Comparison of ENCODE assay signal across 1 cellular context in genomic region chr14:24885410-24885913, GRCh38.
TF ChIP-seq lines count a peak whose summit lies in the region.

No MANE protein-coding gene starts in this region.

TF ChIP-seq in HepG2, 621 proteins besides CTCF, POLR2A, EP300 and RAD21 (continued from another document and continues in another):
- TF ChIP-seq, protein P1, sequence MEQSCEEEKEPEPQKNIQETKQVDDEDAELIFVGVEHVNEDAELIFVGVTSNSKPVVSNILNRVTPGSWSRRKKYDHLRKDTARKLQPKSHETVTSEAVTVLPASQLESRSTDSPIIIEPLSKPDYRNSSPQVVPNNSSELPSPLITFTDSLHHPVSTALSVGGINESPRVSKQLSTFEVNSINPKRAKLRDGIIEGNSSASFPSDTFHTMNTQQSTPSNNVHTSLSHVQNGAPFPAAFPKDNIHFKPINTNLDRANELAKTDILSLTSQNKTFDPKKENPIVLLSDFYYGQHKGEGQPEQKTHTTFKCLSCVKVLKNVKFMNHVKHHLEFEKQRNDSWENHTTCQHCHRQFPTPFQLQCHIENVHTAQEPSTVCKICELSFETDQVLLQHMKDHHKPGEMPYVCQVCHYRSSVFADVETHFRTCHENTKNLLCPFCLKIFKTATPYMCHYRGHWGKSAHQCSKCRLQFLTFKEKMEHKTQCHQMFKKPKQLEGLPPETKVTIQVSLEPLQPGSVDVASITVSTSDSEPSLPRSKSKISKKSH (CRISPR knock-in tag; IDR thresholded peaks at IDR 0.05; ENCODE audit: borderline replicate concordance): no peak
- TF ChIP-seq ZBTB44 (CRISPR knock-in tag; IDR thresholded peaks at IDR 0.05) (no peak), ZFP91 (CRISPR knock-in tag; IDR thresholded peaks at IDR 0.05; ENCODE audit: borderline replicate concordance) (no peak), ZNF883 (CRISPR knock-in tag; IDR thresholded peaks at IDR 0.05; ENCODE audit: not compliant biosample characterization) (no peak), ZSCAN5A (CRISPR knock-in tag; IDR thresholded peaks at IDR 0.05; ENCODE audit: borderline replicate concordance) (no peak), HDAC1 (CRISPR knock-in tag; IDR thresholded peaks at IDR 0.05) (no peak), NR1H2 (CRISPR knock-in tag; IDR thresholded peaks at IDR 0.05; ENCODE audit: borderline replicate concordance, low read depth) (no peak), ERF (CRISPR knock-in tag; IDR thresholded peaks at IDR 0.05) (no peak), ZBTB8A (CRISPR knock-in tag; IDR thresholded peaks at IDR 0.05; ENCODE audit: borderline replicate concordance, low read depth) (no peak), PLRG1 (conservative IDR thresholded peaks at IDR 0.05) (no peak), FOSL2 (CRISPR knock-in tag; IDR thresholded peaks at IDR 0.05) (peak; percentile 54), ZNF230 (CRISPR knock-in tag; IDR thresholded peaks at IDR 0.05) (no peak), MATR3 (CRISPR knock-in tag; IDR thresholded peaks at IDR 0.05) (no peak), MTF2 (CRISPR knock-in tag; IDR thresholded peaks at IDR 0.05; ENCODE audit: borderline replicate concordance) (no peak), ZNF3 (CRISPR knock-in tag; IDR thresholded peaks at IDR 0.05) (0 out of 2 replicates have a peak, but pooled peaks have one; percentile 53), HMGXB3 (CRISPR knock-in tag; IDR thresholded peaks at IDR 0.05; ENCODE audit: borderline replicate concordance) (no peak), ZFX (CRISPR knock-in tag; IDR thresholded peaks at IDR 0.05; ENCODE audit: low read depth) (peak; percentile 69), ARNTL (CRISPR knock-in tag; IDR thresholded peaks at IDR 0.05) (peak; percentile 51; the same call in 1 of the 2 replicates), MIER2 (CRISPR knock-in tag; IDR thresholded peaks at IDR 0.05) (peak; percentile 61; the same call in 1 of the 2 replicates), ISL2 (CRISPR knock-in tag; IDR thresholded peaks at IDR 0.05) (peak; percentile 81), MEIS2 (CRISPR knock-in tag; IDR thresholded peaks at IDR 0.05) (no peak; the same call in 1 of the 2 replicates), NFIC (IDR thresholded peaks at IDR 0.05; ENCODE audit: low read length) (peak; percentile 14; the same call in 1 of the 2 replicates), KDM4B (CRISPR knock-in tag; IDR thresholded peaks at IDR 0.05) (peak; percentile 42), MIXL1 (CRISPR knock-in tag; IDR thresholded peaks at IDR 0.05) (peak; percentile 77), ZNF205 (CRISPR knock-in tag; IDR thresholded peaks at IDR 0.05) (no peak), FOXJ3 (CRISPR knock-in tag; IDR thresholded peaks at IDR 0.05; ENCODE audit: borderline replicate concordance) (peak; percentile 7; the same call in 1 of the 2 replicates), THRA (CRISPR knock-in tag; IDR thresholded peaks at IDR 0.05; ENCODE audit: borderline replicate concordance) (peak; percentile 68; the same call in 1 of the 2 replicates), ZNF136 (CRISPR knock-in tag; IDR thresholded peaks at IDR 0.05; ENCODE audit: low read depth) (no peak), ZNF615 (CRISPR knock-in tag; IDR thresholded peaks at IDR 0.05; ENCODE audit: borderline replicate concordance) (no peak), HMG20B (CRISPR knock-in tag; conservative IDR thresholded peaks at IDR 0.05) (peak; percentile 67; the same call in 1 of the 2 replicates), SP140L (CRISPR knock-in tag; IDR thresholded peaks at IDR 0.05; ENCODE audit: borderline replicate concordance) (0 out of 2 replicates have a peak, but pooled peaks have one; percentile 64), FUBP1 (CRISPR knock-in tag; IDR thresholded peaks at IDR 0.05; ENCODE audit: borderline replicate concordance) (peak; percentile 63; the same call in 1 of the 2 replicates), NR2F6 (IDR thresholded peaks at IDR 0.05) (peak; percentile 49; the same call in 1 of the 2 replicates), NR2F6 (CRISPR knock-in tag; IDR thresholded peaks at IDR 0.05) (peak; percentile 69; the same call in 1 of the 2 replicates), CHD4 (IDR thresholded peaks at IDR 0.05; ENCODE audit: borderline replicate concordance, low read length) (0 out of 2 replicates have a peak, but pooled peaks have one; percentile 24), MXI1 (IDR thresholded peaks at IDR 0.05; ENCODE audit: borderline replicate concordance, low read depth, low read length) (no peak), ZNF225 (CRISPR knock-in tag; IDR thresholded peaks at IDR 0.05) (no peak), ZNF660 (CRISPR knock-in tag; IDR thresholded peaks at IDR 0.05; ENCODE audit: borderline replicate concordance, low read depth) (no peak), ZNF547 (CRISPR knock-in tag; IDR thresholded peaks at IDR 0.05) (0 out of 2 replicates have a peak, but pooled peaks have one; percentile 57), ZZZ3 (CRISPR knock-in tag; IDR thresholded peaks at IDR 0.05; ENCODE audit: borderline replicate concordance) (no peak), ZNF83 (CRISPR knock-in tag; IDR thresholded peaks at IDR 0.05; ENCODE audit: borderline replicate concordance) (no peak)
- TF ChIP-seq, protein P2, sequence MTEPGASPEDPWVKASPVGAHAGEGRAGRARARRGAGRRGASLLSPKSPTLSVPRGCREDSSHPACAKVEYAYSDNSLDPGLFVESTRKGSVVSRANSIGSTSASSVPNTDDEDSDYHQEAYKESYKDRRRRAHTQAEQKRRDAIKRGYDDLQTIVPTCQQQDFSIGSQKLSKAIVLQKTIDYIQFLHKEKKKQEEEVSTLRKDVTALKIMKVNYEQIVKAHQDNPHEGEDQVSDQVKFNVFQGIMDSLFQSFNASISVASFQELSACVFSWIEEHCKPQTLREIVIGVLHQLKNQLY (CRISPR knock-in tag; IDR thresholded peaks at IDR 0.05): peak; percentile 25
- TF ChIP-seq, protein P3, sequence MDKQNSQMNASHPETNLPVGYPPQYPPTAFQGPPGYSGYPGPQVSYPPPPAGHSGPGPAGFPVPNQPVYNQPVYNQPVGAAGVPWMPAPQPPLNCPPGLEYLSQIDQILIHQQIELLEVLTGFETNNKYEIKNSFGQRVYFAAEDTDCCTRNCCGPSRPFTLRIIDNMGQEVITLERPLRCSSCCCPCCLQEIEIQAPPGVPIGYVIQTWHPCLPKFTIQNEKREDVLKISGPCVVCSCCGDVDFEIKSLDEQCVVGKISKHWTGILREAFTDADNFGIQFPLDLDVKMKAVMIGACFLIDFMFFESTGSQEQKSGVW (CRISPR knock-in tag; IDR thresholded peaks at IDR 0.05; ENCODE audit: borderline replicate concordance): no peak
